11 cellular contexts compared by ENCODE assay signal in genomic region chr11:49185597-49185996, GRCh38. TPM values are rescaled to one million over a fixed set of nuclear protein-coding genes. Genes with fewer than 3 reads are reported as not detected.
"Had no signal": no experiment of that assay in that cellular context is flagged by ENCODE, and none has a peak within 500 bp of the region (broad histone marks: within the 10 kb centered on the region; RNA-seq: fewer than 3 reads in every experiment).

No MANE protein-coding gene starts in this region.

RNA-seq across cellular contexts. Expression of gene FOLH1, which starts 22.8 kb away (rescaled TPM):
- total RNA-seq: activated CD4-positive, alpha-beta memory T cell treated with anti-CD3 and anti-CD28 coated beads, Interleukin-2, amount 10 ng/mL, durations not matched to agents 7 days and 5 days; activated CD4-positive, alpha-beta T cell treated with anti-CD3 and anti-CD28 coated beads for 36 hours; activated CD4-positive, alpha-beta T cell treated with anti-CD3 and anti-CD28 coated beads, Interleukin-2, amount 10 ng/mL, durations not matched to agents 7 days and 5 days; activated CD8-positive, alpha-beta memory T cell treated with anti-CD3 and anti-CD28 coated beads, Interleukin-2, amount 10 ng/mL, durations not matched to agents 7 days and 5 days; activated CD8-positive, alpha-beta T cell treated with anti-CD3 and anti-CD28 coated beads, Interleukin-2, amount 10 ng/mL, durations not matched to agents 7 days and 5 days; activated naive CD8-positive, alpha-beta T cell treated with anti-CD3 and anti-CD28 coated beads, Interleukin-2, amount 10 ng/mL, durations not matched to agents 7 days and 5 days; activated T-helper 2 cell treated with anti-CD3 and anti-CD28 coated beads, Interferon-gamma antibody, Interleukin-2, Interleukin-4, amounts not matched to agents 10 μg/mL and 5 μg/mL and 100 μg/mL, durations not matched to agents 14 hours and 24 hours and 36 hours; ascending aorta; bronchial epithelial cell; cardiac muscle cell; WTC11 had no signal
- polyA plus RNA-seq: cardiac muscle cell had no signal
